In genomic region chr9:104494808-104495207, GRCh38 we compare ENCODE assay signal across 12 cellular contexts. TPM values are rescaled to one million over a fixed set of nuclear protein-coding genes. Genes with fewer than 3 reads are reported as not detected.
DNase-seq lines count a peak whose midpoint lies in the region; ATAC-seq, FAIRE-seq and TF ChIP-seq lines count a peak whose summit lies in the region.
"Had no signal": no experiment of that assay in that cellular context is flagged by ENCODE, and none has a peak within 500 bp of the region (broad histone marks: within the 10 kb centered on the region; RNA-seq: fewer than 3 reads in every experiment).

No MANE protein-coding gene starts in this region.

- H3K4me2 ChIP-seq in hepatocyte = no peak overlapping the region

- H3K27ac ChIP-seq in hepatocyte = no peak overlapping the region

- H3K9me3 ChIP-seq in hepatocyte (ENCODE audit: low read depth) = no peaks in the 10 kb centered on the region

- FAIRE-seq in D721Med (lab: Jason Lieb, UNC) = no peak

- no peaks in the 10 kb centered on the region for H3K79me2 ChIP-seq in hepatocyte

- H3K4me3 ChIP-seq in Jurkat, Clone E6-1 (ENCODE audit: low read length) = no peak overlapping the region
- no peak overlapping the region for H3K4me3 ChIP-seq in hepatocyte

- H3K36me3 ChIP-seq in hepatocyte (replicated peaks; ENCODE audit: insufficient read depth, low read depth) = no peaks in the 10 kb centered on the region

- TF ChIP-seq CTCF in D721Med (IDR thresholded peaks at IDR 0.05; ENCODE audit: insufficient read depth, missing control alignments) = peak; percentile 24
- peak; percentile 45 for TF ChIP-seq CTCF in hepatocyte (IDR thresholded peaks at IDR 0.05; ENCODE audit: poor library complexity)

- H2AFZ ChIP-seq in hepatocyte = no peak overlapping the region

- H3K4me1 ChIP-seq in hepatocyte (ENCODE audit: insufficient read depth) = no peaks in the 10 kb centered on the region

- H3K27me3 ChIP-seq in hepatocyte = no peaks in the 10 kb centered on the region

- no peaks in the 10 kb centered on the region for H4K20me1 ChIP-seq in hepatocyte (ENCODE audit: insufficient read depth, poor library complexity, severe bottlenecking)

- ATAC-seq in HG02588 (IDR thresholded peaks at IDR 0.05; ENCODE audit: unreplicated experiment) (no peak), GM18858 (IDR thresholded peaks at IDR 0.05; ENCODE audit: unreplicated experiment) (no peak)
- ATAC-seq: left lobe of liver, Right ventricle myocardium inferior had no signal

- H3K9me2 ChIP-seq in hepatocyte (replicated peaks; ENCODE audit: insufficient read depth) = no peaks in the 10 kb centered on the region

- no peak for DNase-seq in D721Med (ENCODE audit: insufficient read length, low spot score)
- peak; percentile 25 for DNase-seq in Jurkat, Clone E6-1 (ENCODE audit: low read depth, low spot score)
- DNase-seq in RPMI7951 (ENCODE audit: low read depth) = peak; percentile 12
- no peak for DNase-seq in hepatocyte (ENCODE audit: low spot score)
- no peak for DNase-seq in stimulated activated CD8-positive, alpha-beta memory T cell treated with anti-CD3 and anti-CD28 coated beads, Interleukin-4, amount 100 ng/mL, for 48 hours
- DNase-seq in dermis blood vessel endothelial cell = no peak
- DNase-seq: effector memory CD4-positive, alpha-beta T cell had no signal

- 39% methylated on average over 3 of the region's 3 CpGs for WGBS in hepatocyte (ENCODE audit: low lambda C conversion rate, missing lambda C conversion rate)

RNA-seq across cellular contexts. Expression of gene OR13F1, which starts 9.3 kb away (rescaled TPM):
- polyA plus RNA-seq in Jurkat, Clone E6-1 (2012; ENCODE audit: insufficient read depth, insufficient read length) = not detected
- total RNA-seq in RPMI7951 (2014; rRNA removed; shearing (Covaris generic)) = not detected in 2 replicates
- not detected in 2 replicates for total RNA-seq in hepatocyte
- polyA plus RNA-seq in hepatocyte = not detected in 2 replicates
- not detected in 2 replicates for total RNA-seq in dermis blood vessel endothelial cell
- total RNA-seq: Daoy, left lobe of liver, Right ventricle myocardium inferior had no signal

RNA-seq across cellular contexts. Expression of gene OR13C4, which starts 32.2 kb away (rescaled TPM):
- polyA plus RNA-seq in Jurkat, Clone E6-1 (2012; ENCODE audit: insufficient read depth, insufficient read length) = not detected
- total RNA-seq in RPMI7951 (2014; rRNA removed; shearing (Covaris generic)) = not detected in 2 replicates
- total RNA-seq in hepatocyte (not detected in 2 replicates), dermis blood vessel endothelial cell (not detected in 2 replicates)
- not detected in 2 replicates for polyA plus RNA-seq in hepatocyte
- total RNA-seq: Daoy, left lobe of liver, Right ventricle myocardium inferior had no signal

RNA-seq across cellular contexts. Expression of gene OR13C3, which starts 41.8 kb away (rescaled TPM):
- polyA plus RNA-seq in Jurkat, Clone E6-1 (2012; ENCODE audit: insufficient read depth, insufficient read length) = not detected
- not detected in 2 replicates for total RNA-seq in RPMI7951 (2014; rRNA removed; shearing (Covaris generic))
- not detected in 2 replicates for total RNA-seq in hepatocyte
- polyA plus RNA-seq in hepatocyte = not detected in 2 replicates
- not detected in 2 replicates for total RNA-seq in dermis blood vessel endothelial cell
- total RNA-seq: Daoy, Right ventricle myocardium inferior had no signal

Comparison
In these comparisons a context has a peak if more than half of its experiments do, and no peak if none do; other contexts are left out.
1. DNase-seq: peak in Jurkat, Clone E6-1 (single experiment) and RPMI7951 (single experiment); none in D721Med (single experiment), hepatocyte (single experiment), stimulated activated CD8-positive, alpha-beta memory T cell treated with anti-CD3 and anti-CD28 coated beads, Interleukin-4, amount 100 ng/mL, for 48 hours (single experiment) and dermis blood vessel endothelial cell (single experiment).